In genomic region chr13:75612354-75612753, GRCh38 we compare ENCODE assay signal across 25 cellular contexts.
"Had no signal": no experiment of that assay in that cellular context is flagged by ENCODE, and none has a peak within 500 bp of the region (broad histone marks: within the 10 kb centered on the region; RNA-seq: fewer than 3 reads in every experiment).

No MANE protein-coding gene starts in this region.

- H2AFZ ChIP-seq: hepatocyte had no signal

- H3K4me1 Mint-ChIP-seq: naive thymus-derived CD8-positive, alpha-beta T cell; neural crest cell had no signal

- H3K27me3 ChIP-seq: hepatocyte, sigmoid colon, suprapubic skin, thyroid gland, upper lobe of right lung, vagina had no signal

- H3K4me3 Mint-ChIP-seq: endodermal cell; naive thymus-derived CD8-positive, alpha-beta T cell; neural crest cell had no signal

- FAIRE-seq: endothelial cell of umbilical vein, kidney, small intestine had no signal

- H3K27ac Mint-ChIP-seq: endodermal cell had no signal

- H3K9me3 Mint-ChIP-seq: endodermal cell; naive thymus-derived CD8-positive, alpha-beta T cell; neural crest cell had no signal

- DNase-seq: effector CD4-positive, alpha-beta T cell; endodermal cell; erythroblast; foreskin melanocyte; head of caudate nucleus; kidney; left cardiac atrium; left ventricle myocardium inferior; mesendoderm; naive thymus-derived CD8-positive, alpha-beta T cell; posterior cingulate gyrus; sigmoid colon; small intestine; stimulated activated CD4-positive, alpha-beta T cell treated with anti-CD3 and anti-CD28 coated beads, Interleukin-12 subunit alpha, Interleukin-12 subunit beta, amount 100 ng/mL, for 4 hours; stimulated activated CD4-positive, alpha-beta T cell treated with anti-CD3 and anti-CD28 coated beads, Interleukin-2, amount 100 ng/mL, for 48 hours; stimulated activated naive CD8-positive, alpha-beta T cell treated with anti-CD3 and anti-CD28 coated beads, Interleukin-15, Interleukin-2, amounts not matched to agents 100 U/mL and 50 U/mL, for 24 hours; thyroid gland; upper lobe of right lung had no signal

- H3K36me3 ChIP-seq: left ventricle myocardium inferior, sigmoid colon, suprapubic skin, thyroid gland, upper lobe of right lung, vagina had no signal

- H3K4me3 ChIP-seq: coronary artery, hepatocyte, left ventricle myocardium inferior, lung, sigmoid colon, suprapubic skin, thyroid gland, upper lobe of right lung, vagina had no signal

- H3K27ac ChIP-seq: coronary artery, hepatocyte, left ventricle myocardium inferior, sigmoid colon, suprapubic skin, upper lobe of right lung, vagina had no signal

- ATAC-seq: left cardiac atrium; naive thymus-derived CD8-positive, alpha-beta T cell; stimulated activated naive CD8-positive, alpha-beta T cell treated with anti-CD3 and anti-CD28 coated beads, Interleukin-15, Interleukin-2, amounts not matched to agents 100 U/mL and 50 U/mL, for 24 hours; upper lobe of right lung had no signal

- H3K4me1 ChIP-seq: left ventricle myocardium inferior, sigmoid colon, suprapubic skin, upper lobe of right lung, vagina had no signal

- H3K4me2 ChIP-seq: hepatocyte had no signal

- H3K9me3 ChIP-seq: left ventricle myocardium inferior, sigmoid colon, suprapubic skin, thyroid gland, upper lobe of right lung, vagina had no signal

- H3K27me3 Mint-ChIP-seq: naive thymus-derived CD8-positive, alpha-beta T cell had no signal
